ENCODE assay signal across 8 cellular contexts in genomic region chr19:38849746-38850230, GRCh38. TPM values are rescaled to one million over a fixed set of nuclear protein-coding genes. Genes with fewer than 3 reads are reported as not detected.
DNase-seq lines count a peak whose midpoint lies in the region; ATAC-seq and TF ChIP-seq lines count a peak whose summit lies in the region.

HNRNPL (minus strand) TSS chr19:38849986; CDS start chr19:38849966, 20 bp downstream.

- CTCF ChIA-PET in CD4-positive, alpha-beta memory T cell (lab: Charles Lee; ENCODE audit: partially characterized antibody) = interaction anchor here (0.8 to 2.8 kb wide), 9 partner anchors 8 to 81 kb away, joined by 3 to 16 read pairs (median 4); partner anchors contain the start of genes MRPS12, NFKBIB, SARS2 and SIRT2

- peak; percentile 27 for TF ChIP-seq CTCF in fibroblast of pulmonary artery (IDR thresholded peaks at IDR 0.05; ENCODE audit: low read length, missing control alignments)

- 0 to 1% methylated on average over 40 to 58 of the region's 58 CpGs for WGBS in aorta, 2 donors

- H3K27me3 ChIP-seq in CD4-positive, alpha-beta memory T cell (ENCODE audit: insufficient read depth, low read length) = no peaks in the 10 kb centered on the region
- no peaks in the 10 kb centered on the region for H3K27me3 ChIP-seq in aorta (ENCODE audit: control insufficient read depth in 1 of 2, insufficient read depth in 2 of 2, low read length in 1 of 2)

- peak in 2 of 5 donors; percentile 100 for DNase-seq in CD4-positive, alpha-beta memory T cell
- DNase-seq in activated T-cell treated with anti-CD3 and anti-CD28 coated beads, Interleukin-2, amount 50 U/mL, for 4 hours = peak; percentile 99
- DNase-seq in fibroblast of pulmonary artery (ENCODE audit: low read depth) (no peak), occipital lobe (lab: John Stamatoyannopoulos, UW) (peak; percentile 100), aorta (peak; percentile 99), SHP77 treated with DMSO at 0.1 percent for 48 hours (lab: John Stamatoyannopoulos, UW) (no peak)

- peaks cover 36 to 55% of the 10 kb centered on the region in 2 donors for H3K36me3 Mint-ChIP-seq in CD4-positive, alpha-beta memory T cell
- H3K36me3 Mint-ChIP-seq in activated T-cell treated with anti-CD3 and anti-CD28 coated beads, Interleukin-2, amount 50 U/mL, for 4 hours (ENCODE audit: insufficient read depth) = peaks cover 31% of the 10 kb centered on the region

- peak within 1 kb of the TSS; percentile 83 to 100 (median 99) for H3K27ac Mint-ChIP-seq in CD4-positive, alpha-beta memory T cell

- ATAC-seq in GM21447 (IDR thresholded peaks at IDR 0.05; ENCODE audit: unreplicated experiment) = peak; percentile 47
- ATAC-seq in activated T-cell treated with anti-CD3 and anti-CD28 coated beads, Interleukin-2, amount 50 U/mL, for 4 hours = peak; percentile 65 to 69
- peak; percentile 91 for ATAC-seq in aorta (ENCODE audit: low FRiP score)

- H3K27me3 Mint-ChIP-seq in CD4-positive, alpha-beta memory T cell = peaks cover 1% of the 10 kb centered on the region in 2 donors
- H3K27me3 Mint-ChIP-seq in activated T-cell treated with anti-CD3 and anti-CD28 coated beads, Interleukin-2, amount 50 U/mL, for 4 hours (ENCODE audit: low read depth) = no peaks in the 10 kb centered on the region

- POLR2A ChIA-PET in CD4-positive, alpha-beta memory T cell (lab: Charles Lee; ENCODE audit: partially characterized antibody) = interaction anchor here (0.8 to 9.5 kb wide), 21 partner anchors 9 to 586 kb away, joined by 3 to 297 read pairs (median 8); partner anchors contain the start of genes ACTN4, CAPN12, ECH1 and EIF3K

- peaks cover 0 to 6% (median 0%) of the 10 kb centered on the region in 8 donors for H3K9me3 Mint-ChIP-seq in CD4-positive, alpha-beta memory T cell
- no peaks in the 10 kb centered on the region for H3K9me3 Mint-ChIP-seq in activated T-cell treated with anti-CD3 and anti-CD28 coated beads, Interleukin-2, amount 50 U/mL, for 4 hours

- no peak for TF ChIP-seq RAD21 in Ishikawa (IDR thresholded peaks at IDR 0.05; ENCODE audit: low read depth)

- peaks cover 60% of the 10 kb centered on the region for H3K4me1 ChIP-seq in CD4-positive, alpha-beta memory T cell (ENCODE audit: insufficient read depth, low read length)
- H3K4me1 ChIP-seq in aorta (ENCODE audit: control insufficient read depth in 1 of 2, insufficient read depth in 2 of 2, low read length in 2 of 2) = no peaks in the 10 kb centered on the region

- peaks cover 30 to 72% (median 51%) of the 10 kb centered on the region in 4 donors for H3K4me1 Mint-ChIP-seq in CD4-positive, alpha-beta memory T cell
- H3K4me1 Mint-ChIP-seq in activated T-cell treated with anti-CD3 and anti-CD28 coated beads, Interleukin-2, amount 50 U/mL, for 4 hours (ENCODE audit: low read depth) = peaks cover 58% of the 10 kb centered on the region

- peak within 1 kb of the TSS; percentile 94 to 97 (median 96) for H3K4me3 Mint-ChIP-seq in CD4-positive, alpha-beta memory T cell
- peak within 1 kb of the TSS; percentile 97 for H3K4me3 Mint-ChIP-seq in activated T-cell treated with anti-CD3 and anti-CD28 coated beads, Interleukin-2, amount 50 U/mL, for 4 hours

- no peaks in the 10 kb centered on the region for H3K9me3 ChIP-seq in CD4-positive, alpha-beta memory T cell (ENCODE audit: control insufficient read depth in 1 of 2, low read length in 2 of 2)
- H3K9me3 ChIP-seq in aorta (ENCODE audit: control insufficient read depth, low read length) = no peaks in the 10 kb centered on the region

- no peak for TF ChIP-seq EP300 in Ishikawa (IDR thresholded peaks at IDR 0.05; ENCODE audit: borderline replicate concordance)

- H3K4me3 ChIP-seq in CD4-positive, alpha-beta memory T cell (ENCODE audit: low read length in 2 of 2) = peak within 1 kb of the TSS; percentile 94 to 98
- peak within 1 kb of the TSS; percentile 84 for H3K4me3 ChIP-seq in fibroblast of pulmonary artery (replicated peaks; ENCODE audit: low read depth, low read length)
- H3K4me3 ChIP-seq in aorta (ENCODE audit: low read length in 2 of 2) = peak within 1 kb of the TSS; percentile 78 to 97

- H3K27ac ChIP-seq in CD4-positive, alpha-beta memory T cell (ENCODE audit: low read depth, low read length) = peak within 1 kb of the TSS; percentile 99
- H3K27ac ChIP-seq in aorta (ENCODE audit: low read depth in 1 of 2, low read length in 2 of 2) = peak within 1 kb of the TSS; percentile 92 to 99

- H3K36me3 ChIP-seq in CD4-positive, alpha-beta memory T cell (ENCODE audit: insufficient read depth, low read length) = peaks cover 30% of the 10 kb centered on the region
- peaks cover 0 to 7% of the 10 kb centered on the region in 2 donors for H3K36me3 ChIP-seq in aorta (ENCODE audit: control insufficient read depth in 1 of 2, insufficient read depth in 2 of 2, low read length in 1 of 2)

- intact Hi-C loops in CD4-positive, alpha-beta memory T cell (cut with micrococcal nuclease) = loop anchor here (1.0 to 5.0 kb wide), 9 partner anchors 7 to 1593 kb away; partner anchors contain the start of genes ACTN4, CATSPERG, ECH1 and MRPS12
- intact Hi-C loops in aorta (cut with DNase I) = loop anchor here in 1 of 2 donors (1.0 to 5.0 kb wide), 5 partner anchors 14 to 512 kb away; partner anchors contain the start of genes ACTN4, CATSPERG, EIF3K and MAP4K1

TF ChIP-seq in Ishikawa, 13 proteins besides CTCF, POLR2A, EP300 and RAD21:
- TF ChIP-seq ZBTB7A (IDR thresholded peaks at IDR 0.05; ENCODE audit: low read depth) (no peak), USF1 (IDR thresholded peaks at IDR 0.05) (no peak), MAX (IDR thresholded peaks at IDR 0.05) (peak; percentile 25; the same call in 1 of the 2 replicates), FOXM1 (IDR thresholded peaks at IDR 0.05; ENCODE audit: borderline replicate concordance, low read depth) (no peak), TEAD4 (IDR thresholded peaks at IDR 0.05) (no peak), REST (IDR thresholded peaks at IDR 0.05; ENCODE audit: low read depth) (no peak), NFIC (IDR thresholded peaks at IDR 0.05) (no peak), TCF12 (IDR thresholded peaks at IDR 0.05; ENCODE audit: low read depth) (no peak), CEBPB (IDR thresholded peaks at IDR 0.05) (no peak), CREB1 (IDR thresholded peaks at IDR 0.05; ENCODE audit: low read depth) (no peak), YY1 (IDR thresholded peaks at IDR 0.05; ENCODE audit: low read depth) (peak; percentile 91), EGR1 (IDR thresholded peaks at IDR 0.05) (peak; percentile 46; the same call in 1 of the 2 replicates), TAF1 (IDR thresholded peaks at IDR 0.05; ENCODE audit: low read depth) (peak; percentile 76)

RNA-seq across cellular contexts. Expression of gene HNRNPL, which starts in this region (rescaled TPM):
- total RNA-seq in CD4-positive, alpha-beta memory T cell = 100 to 1,000 TPM; 329 to 351 TPM
- polyA plus RNA-seq in CD4-positive, alpha-beta memory T cell = 10 to 100 TPM; 15.2 to 76.0 TPM
- 100 to 1,000 TPM; 679 to 736 (median 698) TPM for total RNA-seq in activated T-cell treated with anti-CD3 and anti-CD28 coated beads, Interleukin-2, amount 50 U/mL, for 4 hours
- total RNA-seq in occipital lobe (350 TPM), aorta (100 to 1,000 TPM; 220 TPM)
- polyA plus RNA-seq in aorta = 100 to 1,000 TPM in 1 of 2 donors, 10 to 100 TPM in 1; 83.3 to 150 TPM

Comparison
In these comparisons a context has a peak if more than half of its experiments do, and no peak if none do; other contexts are left out.
1. DNase-seq: peak in activated T-cell treated with anti-CD3 and anti-CD28 coated beads, Interleukin-2, amount 50 U/mL, for 4 hours (single experiment), occipital lobe (single experiment) and aorta (2 of 2); none in fibroblast of pulmonary artery (single experiment) and SHP77 treated with DMSO at 0.1 percent for 48 hours (single experiment).
2. Peak in every context shown above with its lines, with median percentiles within 50 percentile points of each other: H3K4me3 ChIP-seq and ATAC-seq.